Comparison of ENCODE assay signal across 8 cellular contexts in genomic region chr5:100900796-100901731, GRCh38. TPM values are rescaled to one million over a fixed set of nuclear protein-coding genes. Genes with fewer than 3 reads are reported as not detected.
A peak's percentile ranks its signal among the peaks of the same experiment; 100 is the strongest.
DNase-seq lines count a peak whose midpoint lies in the region; ATAC-seq and TF ChIP-seq lines count a peak whose summit lies in the region.

No MANE protein-coding gene starts in this region.

- no peaks in the 10 kb centered on the region for H3K36me3 ChIP-seq in MM.1S (replicated peaks; ENCODE audit: insufficient read depth, low read length)
- H3K36me3 ChIP-seq in iPS-15b (ENCODE audit: control insufficient read depth, insufficient read depth, low read length), result no peaks in the 10 kb centered on the region
- H3K36me3 ChIP-seq in skeletal muscle tissue (ENCODE audit: control insufficient read depth in 3 of 3, insufficient read depth in 3 of 3, low read length in 3 of 3), result no peaks in the 10 kb centered on the region

- DNase-seq in Daoy (ENCODE audit: low read depth) (peak; percentile 42), MM.1S (peak; percentile 94), SW480 (ENCODE audit: low spot score) (peak; percentile 41), amniotic epithelial cell (ENCODE audit: low read depth) (peak; percentile 27), AG08396 (ENCODE audit: low spot score) (no peak)

- H3K27ac ChIP-seq in MM.1S (ENCODE audit: low read length) (peak overlapping the region; percentile 85), skeletal muscle tissue (ENCODE audit: low read depth, low read length) (peak overlapping the region; percentile 81)

- peak overlapping the region; percentile 82 for H3K4me2 ChIP-seq in MM.1S (ENCODE audit: low read depth, low read length)

- H3K9me2 ChIP-seq in MM.1S (replicated peaks; ENCODE audit: insufficient read depth, low read length), result no peaks in the 10 kb centered on the region

- H2AFZ ChIP-seq in MM.1S (ENCODE audit: low read length), result peak overlapping the region; percentile 59

- peaks cover 67% of the 10 kb centered on the region for H3K79me2 ChIP-seq in MM.1S (ENCODE audit: low read length)

- H3K27me3 ChIP-seq in MM.1S (replicated peaks; ENCODE audit: insufficient read depth, low read length) (no peaks in the 10 kb centered on the region), iPS-15b (ENCODE audit: control insufficient read depth, insufficient read depth, low read length) (peaks cover 61% of the 10 kb centered on the region), skeletal muscle tissue (ENCODE audit: control insufficient read depth in 3 of 3, insufficient read depth in 3 of 3, low read length in 3 of 3) (peaks cover 15 to 21% (median 20%) of the 10 kb centered on the region in 3 donors)

- peak overlapping the region; percentile 87 for H3K9ac ChIP-seq in MM.1S (ENCODE audit: low read length)
- H3K9ac ChIP-seq in iPS-15b (ENCODE audit: low read depth, low read length), result no peak overlapping the region
- peak overlapping the region; percentile 59 to 67 (median 63) for H3K9ac ChIP-seq in skeletal muscle tissue (ENCODE audit: low read depth in 1 of 3, low read length in 3 of 3)

- no peaks in the 10 kb centered on the region for H4K20me1 ChIP-seq in MM.1S (ENCODE audit: insufficient read depth, low read length)

- TF ChIP-seq CTCF in MM.1S (IDR thresholded peaks at IDR 0.05; ENCODE audit: low read length), result no peak

- H3K9me3 ChIP-seq in MM.1S (replicated peaks; ENCODE audit: insufficient read depth, low read length), result no peaks in the 10 kb centered on the region
- no peaks in the 10 kb centered on the region for H3K9me3 ChIP-seq in iPS-15b (ENCODE audit: control insufficient read depth, insufficient read depth, low read length)
- no peaks in the 10 kb centered on the region for H3K9me3 ChIP-seq in skeletal muscle tissue (ENCODE audit: control insufficient read depth in 3 of 3, low read length in 3 of 3)

- peaks cover 60% of the 10 kb centered on the region for H3F3A ChIP-seq in MM.1S (ENCODE audit: insufficient read depth, low read length)

- peak; percentile 34 for ATAC-seq in GM21786 (IDR thresholded peaks at IDR 0.05; ENCODE audit: unreplicated experiment)

- H3K4me3 ChIP-seq in MM.1S (ENCODE audit: low read length) (peak overlapping the region; percentile 87), iPS-15b (ENCODE audit: low read depth, low read length) (peak overlapping the region; percentile 71), skeletal muscle tissue (ENCODE audit: low read length in 3 of 3) (peak overlapping the region; percentile 67 to 86 (median 71))

- H3K4me1 ChIP-seq in MM.1S (ENCODE audit: low read length) (peaks cover 20% of the 10 kb centered on the region), iPS-15b (ENCODE audit: control insufficient read depth, insufficient read depth, low read length) (peaks cover 8% of the 10 kb centered on the region), skeletal muscle tissue (ENCODE audit: control insufficient read depth in 3 of 3, insufficient read depth in 3 of 3, low read length in 3 of 3) (peaks cover 2 to 17% (median 9%) of the 10 kb centered on the region in 3 donors)

RNA-seq across cellular contexts. Expression of gene ST8SIA4, which starts 2.0 kb away (rescaled TPM):
- total RNA-seq in Daoy (2014; rRNA removed; shearing (Covaris generic)), result 0.09 and 2.1 TPM in 2 replicates
- 6.3 TPM for total RNA-seq in skeletal muscle tissue
